ENCODE assay signal across 32 cellular contexts in genomic region chr9:98724810-98725530, GRCh38. TPM values are rescaled to one million over a fixed set of nuclear protein-coding genes. Genes with fewer than 3 reads are reported as not detected.
"Had no signal": no experiment of that assay in that cellular context is flagged by ENCODE, and none has a peak within 500 bp of the region (broad histone marks: within the 10 kb centered on the region; RNA-seq: fewer than 3 reads in every experiment).

No MANE protein-coding gene starts in this region.

- H3K4me1 ChIP-seq: esophagus muscularis mucosa, foreskin keratinocyte, gastroesophageal sphincter, heart left ventricle, pancreas, suprapubic skin, transverse colon, upper lobe of right lung, uterus had no signal

- FAIRE-seq: endothelial cell of umbilical vein, keratinocyte, pancreas had no signal

- H3K27me3 ChIP-seq: uterus had no signal

- ATAC-seq: foreskin keratinocyte; gastroesophageal sphincter; mucosa of descending colon; natural killer cell treated with Interleukin-12 subunit alpha and Interleukin-12 subunit beta and Interleukin-15 and Interleukin-18, amount 100 ng/mL, for 72 hours; pancreas; sciatic nerve; stimulated activated naive CD8-positive, alpha-beta T cell treated with anti-CD3 and anti-CD28 coated beads, Interleukin-15, amount 100 ng/mL, for 72 hours; upper lobe of right lung had no signal

- H3K4me3 ChIP-seq: coronary artery, esophagus muscularis mucosa, gastroesophageal sphincter, heart left ventricle, mucosa of descending colon, pancreas, smooth muscle cell, suprapubic skin, transverse colon, upper lobe of right lung, uterus had no signal

- DNase-seq: dermis blood vessel endothelial cell; effector memory CD4-positive, alpha-beta T cell; foreskin keratinocyte; hippocampal formation; immature natural killer cell; mesenchymal stem cell; mucosa of descending colon; naive B cell; pancreas; retina; stimulated activated CD4-positive, alpha-beta T cell treated with anti-CD3 and anti-CD28 coated beads, Interleukin-12 subunit alpha, Interleukin-12 subunit beta, amount 100 ng/mL, for 4 hours; stimulated activated CD4-positive, alpha-beta T cell treated with anti-CD3 and anti-CD28 coated beads, Interleukin-1b, Interleukin-23, amount 100 ng/mL, for 48 hours; stimulated activated CD4-positive, alpha-beta T cell treated with anti-CD3 and anti-CD28 coated beads, Interleukin-4, amount 100 ng/mL, for 1 hour; stimulated activated CD8-positive, alpha-beta memory T cell treated with anti-CD3 and anti-CD28 coated beads, Interleukin-4, amount 100 ng/mL, for 48 hours; stimulated activated naive CD4-positive, alpha-beta T cell; stimulated activated naive CD8-positive, alpha-beta T cell treated with anti-CD3 and anti-CD28 coated beads, Interleukin-15, amount 100 ng/mL, for 72 hours; transverse colon; upper lobe of right lung; uterus had no signal

- H3K4me2 ChIP-seq: smooth muscle cell had no signal

- H3K36me3 ChIP-seq: esophagus muscularis mucosa, gastroesophageal sphincter, heart left ventricle, neutrophil, pancreas, suprapubic skin, transverse colon, upper lobe of right lung, uterus had no signal

- H3K9me3 ChIP-seq: mucosa of descending colon, neutrophil, pancreas, suprapubic skin, transverse colon, upper lobe of right lung, uterus had no signal

- H3K27ac ChIP-seq: coronary artery, esophagus muscularis mucosa, foreskin keratinocyte, gastroesophageal sphincter, neutrophil, pancreas, suprapubic skin, transverse colon, upper lobe of right lung, uterus had no signal

RNA-seq across cellular contexts. Expression of gene GABBR2, which starts 16.2 kb away (rescaled TPM):
- total RNA-seq: foreskin keratinocyte; natural killer cell treated with Interleukin-12 subunit alpha and Interleukin-12 subunit beta and Interleukin-15 and Interleukin-18, amount 100 ng/mL, for 72 hours; omental fat pad; posterior vena cava; smooth muscle cell; transverse colon had no signal
- polyA plus RNA-seq: foreskin keratinocyte, immature natural killer cell had no signal
